8 cellular contexts compared by ENCODE assay signal in genomic region chr15:101167791-101168462, GRCh38.
DNase-seq lines count a peak whose midpoint lies in the region; ATAC-seq lines count a peak whose summit lies in the region.

No MANE protein-coding gene starts in this region.

- peak overlapping the region; percentile 90 to 93 for H3K27ac Mint-ChIP-seq in effector memory CD8-positive, alpha-beta T cell

- peaks cover 0 to 23% (median 17%) of the 10 kb centered on the region in 5 donors for H3K9me3 ChIP-seq in subcutaneous abdominal adipose tissue (ENCODE audit: control insufficient read depth in 5 of 5, low read length in 5 of 5)

- peak overlapping the region in 2 of 5 donors; percentile 8 to 56 for H3K9ac ChIP-seq in subcutaneous abdominal adipose tissue (ENCODE audit: low read length in 5 of 5)

- peaks cover 10 to 22% of the 10 kb centered on the region in 2 donors for H3K4me1 Mint-ChIP-seq in effector memory CD8-positive, alpha-beta T cell (ENCODE audit: low read depth in 2 of 2)

- H3K27ac ChIP-seq in subcutaneous abdominal adipose tissue (ENCODE audit: low read depth, low read length), result peak overlapping the region; percentile 86

- H3K4me3 Mint-ChIP-seq in effector memory CD8-positive, alpha-beta T cell, result peak overlapping the region; percentile 41 to 70

- H3K4me1 ChIP-seq in subcutaneous abdominal adipose tissue (ENCODE audit: control insufficient read depth in 5 of 5, insufficient read depth in 5 of 5, low read length in 5 of 5), result peaks cover 0 to 44% (median 7%) of the 10 kb centered on the region in 5 donors

- H3K36me3 ChIP-seq in subcutaneous abdominal adipose tissue (ENCODE audit: control insufficient read depth in 5 of 5, insufficient read depth in 5 of 5, low read length in 5 of 5), result no peaks in the 10 kb centered on the region

- H3K4me3 ChIP-seq in subcutaneous abdominal adipose tissue (ENCODE audit: low read depth in 1 of 5, low read length in 5 of 5), result peak overlapping the region in 4 of 5 donors; percentile 8 to 48 (median 42)

- peak; percentile 96 for ATAC-seq in effector memory CD8-positive, alpha-beta T cell (replicated peaks)

- peaks cover 0 to 5% of the 10 kb centered on the region in 2 donors for H3K9me3 Mint-ChIP-seq in effector memory CD8-positive, alpha-beta T cell

- H3K36me3 Mint-ChIP-seq in effector memory CD8-positive, alpha-beta T cell (ENCODE audit: insufficient read depth), result no peaks in the 10 kb centered on the region

- H3K27me3 ChIP-seq in subcutaneous abdominal adipose tissue (ENCODE audit: control insufficient read depth in 5 of 5, insufficient read depth in 4 of 5, low read length in 5 of 5), result no peaks in the 10 kb centered on the region

- DNase-seq in GM03348 (ENCODE audit: low spot score) (peak; percentile 64), HUDEP-2 (lab: John Stamatoyannopoulos, UW; ENCODE audit: unreplicated experiment in 76 of 76) (peak in 55 of 76 experiments; percentile 29 to 99 (median 92)), myocyte (ENCODE audit: low read depth) (peak; percentile 23), NCI-H82 (lab: John Stamatoyannopoulos, UW) (no peak), NCI-H524 (lab: John Stamatoyannopoulos, UW) (no peak)
- peak; percentile 72 to 83 for DNase-seq in activated CD4-positive, alpha-beta T cell treated with anti-CD3 and anti-CD28 coated beads, Interleukin-2, amount 50 U/mL, for 48 hours
- peak in 2 of 3 experiments; percentile 4 to 15 for DNase-seq in effector memory CD8-positive, alpha-beta T cell

- H3K27me3 Mint-ChIP-seq in effector memory CD8-positive, alpha-beta T cell, result no peaks in the 10 kb centered on the region

Comparison
In these comparisons a context has a peak if more than half of its experiments do, and no peak if none do; other contexts are left out.
1. DNase-seq: peak in GM03348 (single experiment), HUDEP-2 (55 of 76), activated CD4-positive, alpha-beta T cell treated with anti-CD3 and anti-CD28 coated beads, Interleukin-2, amount 50 U/mL, for 48 hours (2 of 2), effector memory CD8-positive, alpha-beta T cell (2 of 3) and myocyte (single experiment); none in NCI-H82 (single experiment) and NCI-H524 (0 of 2).